ENCODE assay signal across 22 cellular contexts in genomic region chr10:11045487-11045886, GRCh38. TPM values are rescaled to one million over a fixed set of nuclear protein-coding genes. Genes with fewer than 3 reads are reported as not detected.
DNase-seq lines count a peak whose midpoint lies in the region; ATAC-seq and TF ChIP-seq lines count a peak whose summit lies in the region.
"Had no signal": no experiment of that assay in that cellular context is flagged by ENCODE, and none has a peak within 500 bp of the region (broad histone marks: within the 10 kb centered on the region; RNA-seq: fewer than 3 reads in every experiment).

No MANE protein-coding gene starts in this region.

- peak overlapping the region; percentile 40 for H3K4me2 ChIP-seq in GM23248 (ENCODE audit: unreplicated experiment)

- no peaks in the 10 kb centered on the region for H3K4me1 Mint-ChIP-seq in Calu3 (ENCODE audit: low read depth, unreplicated experiment)

- no peaks in the 10 kb centered on the region for H3K27me3 Mint-ChIP-seq in Calu3 (ENCODE audit: unreplicated experiment)

- H3K36me3 Mint-ChIP-seq in Calu3 (ENCODE audit: insufficient read depth, unreplicated experiment): no peaks in the 10 kb centered on the region

- H3K27me3 ChIP-seq in GM23248 (replicated peaks; ENCODE audit: insufficient read depth): no peaks in the 10 kb centered on the region
- H3K27me3 ChIP-seq: BE2C, SJCRH30 had no signal

- DNase-seq in GM23248 (no peak), NCI-H526 treated with DMSO at 0.1 percent for 48 hours (lab: John Stamatoyannopoulos, UW) (peak; percentile 19), coronary artery (ENCODE audit: low spot score) (no peak), mucosa of descending colon (no peak), DMS53 (lab: John Stamatoyannopoulos, UW) (no peak), Calu3 (no peak)
- DNase-seq in stimulated activated naive CD4-positive, alpha-beta T cell treated with Interleukin-2 at 50 U/mL for 16 hours (lab: John Stamatoyannopoulos, UW): no peak
- DNase-seq: BE2C, DMS79, H9, NCI-H1092 treated with DMSO at 0.1 percent for 48 hours, NCI-H1436 treated with DMSO at 0.1 percent for 48 hours, NCI-H1930, NCI-H82, SJCRH30 had no signal

- in situ Hi-C loops in GM23248 (cut with MboI): loop anchor here (25.0 kb wide), 1 partner anchor 1708 kb away; no protein-coding TSS in a partner anchor

- no peaks in the 10 kb centered on the region for H3K9me3 ChIP-seq in GM23248 (ENCODE audit: low read depth)
- no peaks in the 10 kb centered on the region for H3K9me3 ChIP-seq in mucosa of descending colon
- H3K9me3 ChIP-seq: BE2C, SJCRH30 had no signal

- no peaks in the 10 kb centered on the region for H3K79me2 ChIP-seq in GM23248 (ENCODE audit: insufficient read depth)

- no peak overlapping the region for H3K4me3 Mint-ChIP-seq in Calu3 (ENCODE audit: low read depth, unreplicated experiment)
- H3K4me3 Mint-ChIP-seq: H9 had no signal

- H3K36me3 ChIP-seq in GM23248 (ENCODE audit: low read depth): no peaks in the 10 kb centered on the region
- no peaks in the 10 kb centered on the region for H3K36me3 ChIP-seq in mucosa of descending colon (ENCODE audit: low read depth)
- H3K36me3 ChIP-seq: BE2C had no signal

- H3K9me3 Mint-ChIP-seq in Calu3 (ENCODE audit: low read depth, unreplicated experiment): peaks cover 10% of the 10 kb centered on the region
- H3K9me3 Mint-ChIP-seq: H9 had no signal

- peak overlapping the region; percentile 3; the same call in 1 of the 2 replicates for H3K4me3 ChIP-seq in GM23248
- H3K4me3 ChIP-seq in coronary artery: peak overlapping the region; percentile 25
- H3K4me3 ChIP-seq in mucosa of descending colon: no peak overlapping the region
- H3K4me3 ChIP-seq: K562, SJCRH30 had no signal

- H2AFZ ChIP-seq in GM23248: peak overlapping the region; percentile 59; the same call in 1 of the 2 replicates

- H3F3A ChIP-seq in GM23248 (ENCODE audit: insufficient read depth): no peaks in the 10 kb centered on the region

- CTCF ChIA-PET in Calu3 (lab: Charles Lee): no interaction called here

- no peaks in the 10 kb centered on the region for H4K20me1 ChIP-seq in GM23248 (ENCODE audit: insufficient read depth)

- TF ChIP-seq CTCF in coronary artery (IDR thresholded peaks at IDR 0.05): no peak
- TF ChIP-seq CTCF in mucosa of descending colon (IDR thresholded peaks at IDR 0.05): no peak
- TF ChIP-seq CTCF in Calu3 (IDR thresholded peaks at IDR 0.05; ENCODE audit: unreplicated experiment): no peak

- no TSS peak for BruUV-seq in Calu3 (replicated peaks; lab: Mats Ljungman, UMichigan)

- H3K27ac Mint-ChIP-seq in Calu3 (ENCODE audit: unreplicated experiment): no peak overlapping the region

- ATAC-seq in mucosa of descending colon: peak; percentile 52
- no peak for ATAC-seq in GM21381 (IDR thresholded peaks at IDR 0.05; ENCODE audit: unreplicated experiment)
- ATAC-seq: HepG2, K562, Panc1 had no signal

- H3K9me2 ChIP-seq in GM23248 (ENCODE audit: insufficient read depth): no peaks in the 10 kb centered on the region

- H3K4me1 ChIP-seq in GM23248 (ENCODE audit: insufficient read depth) (peaks cover 17% of the 10 kb centered on the region), mucosa of descending colon (ENCODE audit: low read depth) (no peaks in the 10 kb centered on the region)
- H3K4me1 ChIP-seq: BE2C, SJCRH30 had no signal

- WGBS in GM23248 (ENCODE audit: low coverage in 1 of 2, low lambda C conversion rate in 2 of 2, missing lambda C conversion rate in 2 of 2), 2 experiments: 96 to 98% methylated on average over 3 of the region's 3 CpGs

- intact Hi-C loops in mucosa of descending colon (cut with DNase I, micrococcal nuclease) (no loop called here), Calu3 (cut with micrococcal nuclease; ENCODE audit: unreplicated experiment) (no loop called here)

- H3K27ac ChIP-seq in GM23248 (no peak overlapping the region), coronary artery (no peak overlapping the region)
- H3K27ac ChIP-seq: HL-60, SJCRH30 had no signal

- H3K9ac ChIP-seq in GM23248: peak overlapping the region; percentile 18; the same call in 1 of the 2 replicates

RNA-seq across cellular contexts. Expression of gene CELF2, which starts 27.8 kb away (rescaled TPM):
- 10.6 and 14.4 TPM in 2 replicates for total RNA-seq in GM23248 (2014; rRNA removed; shearing (Covaris generic))
- 26.5 and 27.5 TPM in 2 replicates for polyA plus RNA-seq in GM23248 (2016; fragmentation: Nextera tagmentation; extraction: Ambion mirVana)
- total RNA-seq in mucosa of descending colon (10 to 100 TPM; 31.4 to 56.5 (median 36.1) TPM), Calu3 (2022) (not detected in 2 replicates)
- total RNA-seq: A673, HepG2, HT-29 had no signal
- polyA plus RNA-seq: HepG2 had no signal

Comparison
In these comparisons a context has a peak if more than half of its experiments do, and no peak if none do; other contexts are left out.
1. RNA of gene CELF2, which starts 27.8 kb away (total RNA-seq): 31.4 to 56.5 TPM in mucosa of descending colon and 10.6 to 14.4 TPM in GM23248; not detected in Calu3; every median in the first group is over 10 times any median in the second.